In genomic region chr13:41137951-41138350, GRCh38 we compare ENCODE assay signal across 19 cellular contexts. TPM values are rescaled to one million over a fixed set of nuclear protein-coding genes. Genes with fewer than 3 reads are reported as not detected.
A peak's percentile ranks its signal among the peaks of the same experiment; 100 is the strongest.
DNase-seq lines count a peak whose midpoint lies in the region; ATAC-seq and TF ChIP-seq lines count a peak whose summit lies in the region.
"Had no signal": no experiment of that assay in that cellular context is flagged by ENCODE, and none has a peak within 500 bp of the region (broad histone marks: within the 10 kb centered on the region; RNA-seq: fewer than 3 reads in every experiment).

No MANE protein-coding gene starts in this region.

- no peak for ATAC-seq in activated naive CD8-positive, alpha-beta T cell treated with anti-CD3 and anti-CD28 coated beads, Interleukin-2, amount 50 U/mL, for 24 hours
- ATAC-seq: K562 had no signal

- DNase-seq in AG04450 (ENCODE audit: low read depth, low spot score) (peak; percentile 8), LHCN-M2 (ENCODE audit: low read depth) (peak; percentile 60), astrocyte of the spinal cord (ENCODE audit: low read depth, low spot score) (peak; percentile 56), iris pigment epithelial cell (ENCODE audit: low read depth) (peak; percentile 74), ovary (no peak), NCI-H128 (lab: John Stamatoyannopoulos, UW; ENCODE audit: unreplicated experiment) (no peak), cerebellar cortex (ENCODE audit: low spot score) (no peak)
- no peak for DNase-seq in activated naive CD8-positive, alpha-beta T cell treated with anti-CD3 and anti-CD28 coated beads, Interleukin-2, amount 50 U/mL, for 24 hours
- DNase-seq: activated CD4-positive, alpha-beta memory T cell treated with anti-CD3 and anti-CD28 coated beads, Interleukin-2, amount 10 ng/mL, durations not matched to agents 7 days and 5 days; amniotic stem cell; left ventricle myocardium inferior; NCI-H345; stimulated activated CD4-positive, alpha-beta T cell treated with anti-CD3 and anti-CD28 coated beads, Interleukin-12 subunit alpha, Interleukin-12 subunit beta, amount 100 ng/mL, for 4 hours; stimulated activated naive CD8-positive, alpha-beta T cell treated with anti-CD3 and anti-CD28 coated beads, Interleukin-15, Interleukin-2, amounts not matched to agents 100 U/mL and 50 U/mL, for 24 hours; uterus had no signal

- H3K4me3 ChIP-seq in AG04450 (ENCODE audit: low read depth, low read length) (no peak overlapping the region), astrocyte of the spinal cord (ENCODE audit: low read depth, low read length) (no peak overlapping the region), ovary (no peak overlapping the region)
- H3K4me3 ChIP-seq: coronary artery, HAP-1, K562, left ventricle myocardium inferior, uterus had no signal

- TF ChIP-seq EP300 in ovary (IDR thresholded peaks at IDR 0.05): no peak

- POLR2A ChIA-PET in AG04450 (lab: Yijun Ruan, JAX): no interaction called here

- no peaks in the 10 kb centered on the region for H3K9me3 Mint-ChIP-seq in activated naive CD8-positive, alpha-beta T cell treated with anti-CD3 and anti-CD28 coated beads, Interleukin-2, amount 50 U/mL, for 24 hours
- H3K9me3 Mint-ChIP-seq: activated CD4-positive, alpha-beta memory T cell treated with anti-CD3 and anti-CD28 coated beads, Interleukin-2, amount 10 ng/mL, durations not matched to agents 7 days and 5 days had no signal

- peaks cover 42% of the 10 kb centered on the region for H3K4me1 Mint-ChIP-seq in activated naive CD8-positive, alpha-beta T cell treated with anti-CD3 and anti-CD28 coated beads, Interleukin-2, amount 50 U/mL, for 24 hours

- in situ Hi-C loops in astrocyte of the spinal cord (cut with HindIII; ENCODE audit: low sequenced_read_pairs): no loop called here

- no peaks in the 10 kb centered on the region for H3K27me3 Mint-ChIP-seq in activated naive CD8-positive, alpha-beta T cell treated with anti-CD3 and anti-CD28 coated beads, Interleukin-2, amount 50 U/mL, for 24 hours
- H3K27me3 Mint-ChIP-seq: activated CD4-positive, alpha-beta memory T cell treated with anti-CD3 and anti-CD28 coated beads, Interleukin-2, amount 10 ng/mL, durations not matched to agents 7 days and 5 days; progenitor cell of endocrine pancreas had no signal

- CTCF ChIA-PET in AG04450 (lab: Charles Lee): no interaction called here

- H3K36me3 ChIP-seq in ovary: no peaks in the 10 kb centered on the region
- H3K36me3 ChIP-seq: HAP-1, left ventricle myocardium inferior, uterus had no signal

- H3K27me3 ChIP-seq in AG04450 (ENCODE audit: control insufficient read depth, insufficient read depth, low read length): no peaks in the 10 kb centered on the region
- no peaks in the 10 kb centered on the region for H3K27me3 ChIP-seq in ovary
- H3K27me3 ChIP-seq: uterus had no signal

- TF ChIP-seq POLR2A in ovary (IDR thresholded peaks at IDR 0.05): no peak

- intact Hi-C loops in ovary (cut with DNase I): loop anchor here in 2 of 4 donors (5.0 to 10.0 kb wide), 2 partner anchors 54 to 67 kb away; partner anchors contain the start of gene KBTBD7 (in 1 of the 2)

- H3K4me1 ChIP-seq in ovary (ENCODE audit: insufficient read depth): peaks cover 3% of the 10 kb centered on the region
- H3K4me1 ChIP-seq: HAP-1, uterus had no signal

- no peak for TF ChIP-seq CTCF in AG04450 (IDR thresholded peaks at IDR 0.05; ENCODE audit: low read depth, low read length)
- no peak for TF ChIP-seq CTCF in astrocyte of the spinal cord (IDR thresholded peaks at IDR 0.05; ENCODE audit: low read depth, low read length)
- TF ChIP-seq CTCF in ovary (IDR thresholded peaks at IDR 0.05): no peak

- H3K27ac Mint-ChIP-seq in activated naive CD8-positive, alpha-beta T cell treated with anti-CD3 and anti-CD28 coated beads, Interleukin-2, amount 50 U/mL, for 24 hours: no peak overlapping the region
- H3K27ac Mint-ChIP-seq: activated CD4-positive, alpha-beta memory T cell treated with anti-CD3 and anti-CD28 coated beads, Interleukin-2, amount 10 ng/mL, durations not matched to agents 7 days and 5 days; progenitor cell of endocrine pancreas had no signal

- peaks cover 2% of the 10 kb centered on the region for H3K36me3 Mint-ChIP-seq in activated naive CD8-positive, alpha-beta T cell treated with anti-CD3 and anti-CD28 coated beads, Interleukin-2, amount 50 U/mL, for 24 hours (ENCODE audit: low read depth)

- H3K9me3 ChIP-seq in AG04450 (ENCODE audit: control insufficient read depth, insufficient read depth, low read length) (no peaks in the 10 kb centered on the region), ovary (no peaks in the 10 kb centered on the region)
- H3K9me3 ChIP-seq: HAP-1, left ventricle myocardium inferior, uterus had no signal

- H3K27ac ChIP-seq in AG04450 (ENCODE audit: low read depth, low read length) (peak overlapping the region; percentile 34), ovary (no peak overlapping the region)
- H3K27ac ChIP-seq: coronary artery, left ventricle myocardium inferior, uterus had no signal

- WGBS in ovary, 3 donors: 95 to 100% (median 100%) methylated on average over 2 of the region's 2 CpGs

- H3K4me3 Mint-ChIP-seq in activated naive CD8-positive, alpha-beta T cell treated with anti-CD3 and anti-CD28 coated beads, Interleukin-2, amount 50 U/mL, for 24 hours: no peak overlapping the region
- H3K4me3 Mint-ChIP-seq: activated CD4-positive, alpha-beta memory T cell treated with anti-CD3 and anti-CD28 coated beads, Interleukin-2, amount 10 ng/mL, durations not matched to agents 7 days and 5 days had no signal

RNA-seq across cellular contexts. Expression of gene KBTBD6, which starts 5.3 kb away (rescaled TPM):
- polyA plus RNA-seq in AG04450 (2011; rRNA removed) (7.2 and 8.3 TPM in 2 replicates), ovary (1 to 10 TPM; 3.7 to 7.0 TPM)
- 19.4 and 19.6 TPM in 2 replicates for polyA minus RNA-seq in AG04450 (2011; rRNA and poly(A)+ RNA removed)
- total RNA-seq in LHCN-M2 (2014; rRNA removed) (11.5 and 13.8 TPM in 2 replicates), ovary (10 to 100 TPM in 3 of 7 donors, 1 to 10 TPM in 4; 7.4 to 13.9 (median 9.5) TPM)
- 4.0 TPM for polyA plus RNA-seq in LHCN-M2 (2012)

RNA-seq across cellular contexts. Expression of gene KBTBD7, which starts 56.4 kb away (rescaled TPM):
- polyA plus RNA-seq in AG04450 (2011; rRNA removed) (5.6 and 6.9 TPM in 2 replicates), ovary (1 to 10 TPM; 3.9 to 7.3 TPM)
- polyA minus RNA-seq in AG04450 (2011; rRNA and poly(A)+ RNA removed): 16.5 and 16.6 TPM in 2 replicates
- total RNA-seq in LHCN-M2 (2014; rRNA removed) (7.1 and 8.1 TPM in 2 replicates), ovary (10 to 100 TPM in 1 of 7 donors, 1 to 10 TPM in 6; 5.2 to 11.8 (median 6.6) TPM)
- 2.5 TPM for polyA plus RNA-seq in LHCN-M2 (2012)

Comparison
In these comparisons a context has a peak if more than half of its experiments do, and no peak if none do; other contexts are left out.
1. DNase-seq: peak in AG04450 (single experiment), LHCN-M2 (single experiment), astrocyte of the spinal cord (single experiment) and iris pigment epithelial cell (single experiment); none in ovary (0 of 5), activated naive CD8-positive, alpha-beta T cell treated with anti-CD3 and anti-CD28 coated beads, Interleukin-2, amount 50 U/mL, for 24 hours (single experiment), NCI-H128 (single experiment) and cerebellar cortex (single experiment).